In the genomic region with DNA sequence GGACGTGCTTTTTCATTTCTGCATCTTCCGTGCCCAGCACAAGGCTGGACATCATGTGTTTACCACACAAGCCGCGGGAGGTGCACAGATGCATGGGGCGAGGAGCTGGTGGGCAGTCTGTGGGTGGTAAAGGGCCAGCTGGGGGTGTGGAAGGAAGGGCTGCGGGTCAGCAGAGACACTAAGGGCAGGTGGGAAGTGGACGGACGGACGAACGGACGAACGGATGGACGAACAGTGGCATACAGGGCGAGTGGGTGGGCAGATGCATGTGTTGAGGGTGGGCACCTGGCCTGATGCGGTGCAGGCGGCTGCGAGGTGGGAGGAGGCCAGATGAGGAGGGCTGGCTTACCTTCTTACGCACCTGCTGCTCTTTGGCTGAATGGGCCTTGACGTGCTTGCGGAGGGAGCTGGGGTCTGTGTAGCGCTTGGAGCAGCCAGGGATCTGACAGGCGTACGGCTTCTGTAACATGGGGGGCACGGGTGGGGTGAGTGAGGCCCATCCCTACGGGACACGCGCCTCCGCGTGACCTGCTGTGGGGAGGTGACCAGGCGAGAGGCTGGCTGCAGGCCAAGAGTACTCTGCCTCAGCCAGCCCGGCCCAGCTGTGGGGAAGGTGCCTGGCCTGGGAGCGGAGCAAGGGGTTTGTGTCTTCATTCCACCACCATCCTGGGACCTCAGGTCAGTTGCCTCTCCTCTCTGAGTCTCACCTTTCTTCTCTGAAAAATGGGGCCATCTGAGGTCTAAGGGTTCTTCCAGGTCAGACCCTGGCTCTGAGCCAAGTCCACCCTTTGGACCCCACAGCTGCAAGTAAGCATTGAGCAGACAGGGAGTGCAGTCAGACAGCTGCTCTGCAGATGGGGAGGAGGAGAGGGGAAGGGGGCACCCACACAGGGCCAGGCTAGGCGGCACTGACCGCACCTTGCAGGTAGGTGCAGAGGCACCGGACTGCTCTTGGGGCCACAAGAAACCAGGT, we compare ENCODE assay signal across 22 cellular contexts.
DNase-seq lines count a peak whose midpoint lies in the region; ATAC-seq and TF ChIP-seq lines count a peak whose summit lies in the region.
"Had no signal": no experiment of that assay in that cellular context is flagged by ENCODE, and none has a peak within 500 bp of the region (broad histone marks: within the 10 kb centered on the region; RNA-seq: fewer than 3 reads in every experiment).

No MANE protein-coding gene starts in this region.

- H3K36me3 Mint-ChIP-seq in naive thymus-derived CD4-positive, alpha-beta T cell, result no peaks in the 10 kb centered on the region
- H3K36me3 Mint-ChIP-seq: CD4-positive, CD25-positive, alpha-beta regulatory T cell; stimulated activated naive B cell treated with anti-CD40 and anti-IgM and Interleukin-4, amounts not matched to agents 10 μg/mL and 1 μg/mL and 100 μg/mL, for 72 hours had no signal

- H3K79me2 ChIP-seq in fibroblast of lung (ENCODE audit: control insufficient read depth, insufficient read depth, low read length), result no peaks in the 10 kb centered on the region
- H3K79me2 ChIP-seq: parathyroid adenoma had no signal

- no peak overlapping the region for H3K27ac Mint-ChIP-seq in naive thymus-derived CD4-positive, alpha-beta T cell
- H3K27ac Mint-ChIP-seq: activated B cell treated with CpG ODN at 0.5 μM for 24 hours; activated T-helper 2 cell treated with anti-CD3 and anti-CD28 coated beads, Interferon-gamma antibody, Interleukin-2, Interleukin-4, amounts not matched to agents 10 μg/mL and 5 μg/mL and 100 μg/mL, durations not matched to agents 14 hours and 24 hours and 36 hours; stimulated activated naive B cell treated with anti-CD40 and anti-IgM and Interleukin-4, amounts not matched to agents 10 μg/mL and 1 μg/mL and 100 μg/mL, for 72 hours had no signal

- 45 to 59% (median 51%) methylated on average over 35 of the region's 35 CpGs for WGBS in psoas muscle, 3 donors

- no peak overlapping the region for H3K4me3 Mint-ChIP-seq in naive thymus-derived CD4-positive, alpha-beta T cell
- H3K4me3 Mint-ChIP-seq: activated B cell treated with CpG ODN at 0.5 μM for 24 hours; CD4-positive, CD25-positive, alpha-beta regulatory T cell; central memory CD8-positive, alpha-beta T cell; stimulated activated naive B cell treated with anti-CD40 and anti-IgM and Interleukin-4, amounts not matched to agents 10 μg/mL and 1 μg/mL and 100 μg/mL, for 72 hours had no signal

- no peaks in the 10 kb centered on the region for H3K9me3 Mint-ChIP-seq in naive thymus-derived CD4-positive, alpha-beta T cell
- H3K9me3 Mint-ChIP-seq: activated B cell treated with CpG ODN at 0.5 μM for 24 hours; activated T-helper 2 cell treated with anti-CD3 and anti-CD28 coated beads, Interferon-gamma antibody, Interleukin-2, Interleukin-4, amounts not matched to agents 10 μg/mL and 5 μg/mL and 100 μg/mL, durations not matched to agents 14 hours and 24 hours and 36 hours; CD4-positive, CD25-positive, alpha-beta regulatory T cell; central memory CD8-positive, alpha-beta T cell; stimulated activated naive B cell treated with anti-CD40 and anti-IgM and Interleukin-4, amounts not matched to agents 10 μg/mL and 1 μg/mL and 100 μg/mL, for 72 hours had no signal

- no peaks in the 10 kb centered on the region for H3K27me3 Mint-ChIP-seq in naive thymus-derived CD4-positive, alpha-beta T cell
- H3K27me3 Mint-ChIP-seq: activated B cell treated with CpG ODN at 0.5 μM for 24 hours; central memory CD8-positive, alpha-beta T cell; stimulated activated naive B cell treated with anti-CD40 and anti-IgM and Interleukin-4, amounts not matched to agents 10 μg/mL and 1 μg/mL and 100 μg/mL, for 72 hours had no signal

- no peak overlapping the region for H3K4me2 ChIP-seq in fibroblast of lung (ENCODE audit: extremely low read depth, insufficient read depth, low read length)

- peak; percentile 10 for DNase-seq in NCI-H146 (lab: John Stamatoyannopoulos, UW)
- no peak for DNase-seq in NCI-H146 treated with DMSO at 0.1 percent for 48 hours (lab: John Stamatoyannopoulos, UW; ENCODE audit: unreplicated experiment)
- peak; percentile 14 for DNase-seq in NAMALWA (ENCODE audit: low spot score)
- DNase-seq in fibroblast of lung (ENCODE audit: low read depth in 2 of 2), result no peak
- DNase-seq in psoas muscle, result peak in 1 of 2 donors; percentile 65
- no peak for DNase-seq in MG63
- no peak for DNase-seq in naive thymus-derived CD4-positive, alpha-beta T cell
- DNase-seq: activated B cell treated with CpG ODN at 0.5 μM for 24 hours; activated CD8-positive, alpha-beta memory T cell treated with anti-CD3 and anti-CD28 coated beads for 24 hours; CD4-positive, CD25-positive, alpha-beta regulatory T cell; effector CD8-positive, alpha-beta T cell; hippocampal formation; NCI-H187; SHP77; stimulated activated naive B cell treated with anti-CD40 and anti-IgM and Interleukin-4, amounts not matched to agents 10 μg/mL and 1 μg/mL and 100 μg/mL, for 72 hours; T-helper 2 cell; upper lobe of left lung had no signal

- intact Hi-C loops in psoas muscle (cut with DNase I), result no loop called here
- intact Hi-C loops in naive thymus-derived CD4-positive, alpha-beta T cell (cut with micrococcal nuclease), result no loop called here

- H3K4me3 ChIP-seq in fibroblast of lung (replicated peaks in 1 of 4; ENCODE audit: control extremely low read depth in 1 of 4, insufficient read depth in 1 of 4, low read depth in 3 of 4, low read length in 4 of 4) (no peak overlapping the region), psoas muscle (no peak overlapping the region), MG63 (no peak overlapping the region)
- H3K4me3 ChIP-seq in naive thymus-derived CD4-positive, alpha-beta T cell (ENCODE audit: low read length), result no peak overlapping the region
- H3K4me3 ChIP-seq: adrenal gland, upper lobe of left lung had no signal

- peaks cover 2% of the 10 kb centered on the region for H3K4me1 ChIP-seq in fibroblast of lung (ENCODE audit: control insufficient read depth, extremely low read depth, insufficient read depth, low read length)
- no peaks in the 10 kb centered on the region for H3K4me1 ChIP-seq in psoas muscle
- no peaks in the 10 kb centered on the region for H3K4me1 ChIP-seq in naive thymus-derived CD4-positive, alpha-beta T cell (ENCODE audit: control insufficient read depth in 2 of 2, insufficient read depth in 2 of 2, low read length in 2 of 2)
- H3K4me1 ChIP-seq: adrenal gland, parathyroid adenoma had no signal

- ATAC-seq in psoas muscle, result peak; percentile 21 to 72 (median 50)
- ATAC-seq in GM21423 (IDR thresholded peaks at IDR 0.05; ENCODE audit: unreplicated experiment), result no peak
- ATAC-seq in naive thymus-derived CD4-positive, alpha-beta T cell, result no peak
- ATAC-seq: stimulated activated naive B cell treated with anti-CD40 and anti-IgM and Interleukin-4, amounts not matched to agents 10 μg/mL and 1 μg/mL and 100 μg/mL, for 72 hours had no signal

- CTCF ChIA-PET in naive thymus-derived CD4-positive, alpha-beta T cell (lab: Charles Lee), result no interaction called here

- H3K36me3 ChIP-seq in fibroblast of lung (ENCODE audit: control insufficient read depth, insufficient read depth, low read length) (no peaks in the 10 kb centered on the region), psoas muscle (ENCODE audit: insufficient read depth in 1 of 2, low read depth in 1 of 2) (no peaks in the 10 kb centered on the region), MG63 (no peaks in the 10 kb centered on the region)
- H3K36me3 ChIP-seq in naive thymus-derived CD4-positive, alpha-beta T cell (ENCODE audit: control insufficient read depth in 2 of 3, insufficient read depth in 3 of 3, low read length in 3 of 3), result no peaks in the 10 kb centered on the region
- H3K36me3 ChIP-seq: adrenal gland, upper lobe of left lung had no signal

- POLR2A ChIA-PET in naive thymus-derived CD4-positive, alpha-beta T cell (lab: Charles Lee), result no interaction called here

- H2AFZ ChIP-seq in fibroblast of lung (ENCODE audit: low read length), result no peak overlapping the region
- H2AFZ ChIP-seq: parathyroid adenoma had no signal

- H3K9me3 ChIP-seq in fibroblast of lung (ENCODE audit: control insufficient read depth, insufficient read depth, low read depth, low read length) (no peaks in the 10 kb centered on the region), psoas muscle (no peaks in the 10 kb centered on the region), MG63 (no peaks in the 10 kb centered on the region)
- no peaks in the 10 kb centered on the region for H3K9me3 ChIP-seq in naive thymus-derived CD4-positive, alpha-beta T cell (ENCODE audit: control insufficient read depth in 2 of 3, low read length in 3 of 3)
- H3K9me3 ChIP-seq: adrenal gland, upper lobe of left lung had no signal

- H3K27ac ChIP-seq in fibroblast of lung (ENCODE audit: insufficient read depth, low read length) (no peak overlapping the region), psoas muscle (no peak overlapping the region)
- H3K27ac ChIP-seq in naive thymus-derived CD4-positive, alpha-beta T cell (ENCODE audit: low read depth, low read length), result no peak overlapping the region
- H3K27ac ChIP-seq: adrenal gland, parathyroid adenoma, upper lobe of left lung had no signal

- H3K9ac ChIP-seq in fibroblast of lung (ENCODE audit: insufficient read depth, low read length), result peak overlapping the region; percentile 7
- H3K9ac ChIP-seq: parathyroid adenoma had no signal

- H3K4me1 Mint-ChIP-seq in naive thymus-derived CD4-positive, alpha-beta T cell, result no peaks in the 10 kb centered on the region
- H3K4me1 Mint-ChIP-seq: activated B cell treated with CpG ODN at 0.5 μM for 24 hours; CD4-positive, CD25-positive, alpha-beta regulatory T cell; stimulated activated naive B cell treated with anti-CD40 and anti-IgM and Interleukin-4, amounts not matched to agents 10 μg/mL and 1 μg/mL and 100 μg/mL, for 72 hours had no signal

- H3K27me3 ChIP-seq in fibroblast of lung (ENCODE audit: control insufficient read depth, insufficient read depth, low read length), result peaks cover 3% of the 10 kb centered on the region
- no peaks in the 10 kb centered on the region for H3K27me3 ChIP-seq in psoas muscle (ENCODE audit: insufficient read depth in 3 of 3, low read length in 2 of 3)
- H3K27me3 ChIP-seq in MG63, result no peaks in the 10 kb centered on the region
- no peaks in the 10 kb centered on the region for H3K27me3 ChIP-seq in naive thymus-derived CD4-positive, alpha-beta T cell (ENCODE audit: control insufficient read depth in 2 of 2, insufficient read depth in 2 of 2, low read length in 2 of 2)
- H3K27me3 ChIP-seq: adrenal gland, upper lobe of left lung had no signal

- TF ChIP-seq CTCF in fibroblast of lung (conservative IDR thresholded peaks at IDR 0.05 in 1 of 2, IDR thresholded peaks at IDR 0.05 in 1 of 2; ENCODE audit: low read depth in 1 of 2, low read length in 2 of 2) (no peak), psoas muscle (IDR thresholded peaks at IDR 0.05) (no peak)

- no peaks in the 10 kb centered on the region for H4K20me1 ChIP-seq in fibroblast of lung (ENCODE audit: control insufficient read depth, extremely low read depth, insufficient read depth, low read length)

Comparison
In these comparisons a context has a peak if more than half of its experiments do, and no peak if none do; other contexts are left out.
1. DNase-seq: peak in NCI-H146 (single experiment) and NAMALWA (single experiment); none in NCI-H146 treated with DMSO at 0.1 percent for 48 hours (single experiment), fibroblast of lung (0 of 2), MG63 (single experiment) and naive thymus-derived CD4-positive, alpha-beta T cell (0 of 9).
2. ATAC-seq: peak in psoas muscle (4 of 4); none in GM21423 (single experiment) and naive thymus-derived CD4-positive, alpha-beta T cell (single experiment).